1 cellular context compared by ENCODE assay signal in genomic region chr1:234512376-234512965, GRCh38.
TF ChIP-seq lines count a peak whose summit lies in the region.

No MANE protein-coding gene starts in this region.

TF ChIP-seq in K562, 482 proteins besides CTCF, POLR2A, EP300 and RAD21 (continued from another document):
- TF ChIP-seq CLOCK (CRISPR knock-in tag; IDR thresholded peaks at IDR 0.05; ENCODE audit: borderline replicate concordance) (no peak), SMARCA4 (IDR thresholded peaks at IDR 0.05) (peak; percentile 69; the same call in 1 of the 2 replicates), ATF7 (IDR thresholded peaks at IDR 0.05) (peak; percentile 45), IRF2 (CRISPR knock-in tag; IDR thresholded peaks at IDR 0.05) (no peak), BCL6 (CRISPR knock-in tag; IDR thresholded peaks at IDR 0.05) (no peak), ZNF263 (CRISPR knock-in tag; IDR thresholded peaks at IDR 0.05; ENCODE audit: borderline replicate concordance) (no peak), KLF13 (tag; IDR thresholded peaks at IDR 0.05; ENCODE audit: borderline replicate concordance, low read depth) (no peak), MNT (conservative IDR thresholded peaks at IDR 0.05) (peak in 1 of 2 experiments; percentile 32; a peak in 1 of 4 replicates), KDM5B (IDR thresholded peaks at IDR 0.05; ENCODE audit: insufficient replicate concordance, low read depth, low read length) (no peak), FOXJ3 (CRISPR knock-in tag; IDR thresholded peaks at IDR 0.05) (no peak), FOSL1 (tag; conservative IDR thresholded peaks at IDR 0.05) (no peak), MCM5 (IDR thresholded peaks at IDR 0.05; ENCODE audit: low read depth) (no peak), POLR2G (IDR thresholded peaks at IDR 0.05; ENCODE audit: low read depth, low read length) (no peak)
- TF ChIP-seq, protein P1, sequence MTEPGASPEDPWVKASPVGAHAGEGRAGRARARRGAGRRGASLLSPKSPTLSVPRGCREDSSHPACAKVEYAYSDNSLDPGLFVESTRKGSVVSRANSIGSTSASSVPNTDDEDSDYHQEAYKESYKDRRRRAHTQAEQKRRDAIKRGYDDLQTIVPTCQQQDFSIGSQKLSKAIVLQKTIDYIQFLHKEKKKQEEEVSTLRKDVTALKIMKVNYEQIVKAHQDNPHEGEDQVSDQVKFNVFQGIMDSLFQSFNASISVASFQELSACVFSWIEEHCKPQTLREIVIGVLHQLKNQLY (CRISPR knock-in tag; conservative IDR thresholded peaks at IDR 0.05) = no peak
- TF ChIP-seq, protein P2, sequence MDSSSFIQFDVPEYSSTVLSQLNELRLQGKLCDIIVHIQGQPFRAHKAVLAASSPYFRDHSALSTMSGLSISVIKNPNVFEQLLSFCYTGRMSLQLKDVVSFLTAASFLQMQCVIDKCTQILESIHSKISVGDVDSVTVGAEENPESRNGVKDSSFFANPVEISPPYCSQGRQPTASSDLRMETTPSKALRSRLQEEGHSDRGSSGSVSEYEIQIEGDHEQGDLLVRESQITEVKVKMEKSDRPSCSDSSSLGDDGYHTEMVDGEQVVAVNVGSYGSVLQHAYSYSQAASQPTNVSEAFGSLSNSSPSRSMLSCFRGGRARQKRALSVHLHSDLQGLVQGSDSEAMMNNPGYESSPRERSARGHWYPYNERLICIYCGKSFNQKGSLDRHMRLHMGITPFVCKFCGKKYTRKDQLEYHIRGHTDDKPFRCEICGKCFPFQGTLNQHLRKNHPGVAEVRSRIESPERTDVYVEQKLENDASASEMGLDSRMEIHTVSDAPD (CRISPR knock-in tag; IDR thresholded peaks at IDR 0.05) = no peak
- TF ChIP-seq, protein P3, sequence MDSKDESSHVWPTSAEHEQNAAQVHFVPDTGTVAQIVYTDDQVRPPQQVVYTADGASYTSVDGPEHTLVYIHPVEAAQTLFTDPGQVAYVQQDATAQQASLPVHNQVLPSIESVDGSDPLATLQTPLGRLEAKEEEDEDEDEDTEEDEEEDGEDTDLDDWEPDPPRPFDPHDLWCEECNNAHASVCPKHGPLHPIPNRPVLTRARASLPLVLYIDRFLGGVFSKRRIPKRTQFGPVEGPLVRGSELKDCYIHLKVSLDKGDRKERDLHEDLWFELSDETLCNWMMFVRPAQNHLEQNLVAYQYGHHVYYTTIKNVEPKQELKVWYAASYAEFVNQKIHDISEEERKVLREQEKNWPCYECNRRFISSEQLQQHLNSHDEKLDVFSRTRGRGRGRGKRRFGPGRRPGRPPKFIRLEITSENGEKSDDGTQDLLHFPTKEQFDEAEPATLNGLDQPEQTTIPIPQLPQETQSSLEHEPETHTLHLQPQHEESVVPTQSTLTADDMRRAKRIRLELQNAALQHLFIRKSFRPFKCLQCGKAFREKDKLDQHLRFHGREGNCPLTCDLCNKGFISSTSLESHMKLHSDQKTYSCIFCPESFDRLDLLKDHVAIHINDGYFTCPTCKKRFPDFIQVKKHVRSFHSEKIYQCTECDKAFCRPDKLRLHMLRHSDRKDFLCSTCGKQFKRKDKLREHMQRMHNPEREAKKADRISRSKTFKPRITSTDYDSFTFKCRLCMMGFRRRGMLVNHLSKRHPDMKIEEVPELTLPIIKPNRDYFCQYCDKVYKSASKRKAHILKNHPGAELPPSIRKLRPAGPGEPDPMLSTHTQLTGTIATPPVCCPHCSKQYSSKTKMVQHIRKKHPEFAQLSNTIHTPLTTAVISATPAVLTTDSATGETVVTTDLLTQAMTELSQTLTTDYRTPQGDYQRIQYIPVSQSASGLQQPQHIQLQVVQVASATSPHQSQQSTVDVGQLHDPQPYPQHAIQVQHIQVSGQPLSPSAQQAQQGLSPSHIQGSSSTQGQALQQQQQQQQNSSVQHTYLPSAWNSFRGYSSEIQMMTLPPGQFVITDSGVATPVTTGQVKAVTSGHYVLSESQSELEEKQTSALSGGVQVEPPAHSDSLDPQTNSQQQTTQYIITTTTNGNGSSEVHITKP (IDR thresholded peaks at IDR 0.05; ENCODE audit: partially characterized antibody) = peak; percentile 86
- TF ChIP-seq, protein P4, sequence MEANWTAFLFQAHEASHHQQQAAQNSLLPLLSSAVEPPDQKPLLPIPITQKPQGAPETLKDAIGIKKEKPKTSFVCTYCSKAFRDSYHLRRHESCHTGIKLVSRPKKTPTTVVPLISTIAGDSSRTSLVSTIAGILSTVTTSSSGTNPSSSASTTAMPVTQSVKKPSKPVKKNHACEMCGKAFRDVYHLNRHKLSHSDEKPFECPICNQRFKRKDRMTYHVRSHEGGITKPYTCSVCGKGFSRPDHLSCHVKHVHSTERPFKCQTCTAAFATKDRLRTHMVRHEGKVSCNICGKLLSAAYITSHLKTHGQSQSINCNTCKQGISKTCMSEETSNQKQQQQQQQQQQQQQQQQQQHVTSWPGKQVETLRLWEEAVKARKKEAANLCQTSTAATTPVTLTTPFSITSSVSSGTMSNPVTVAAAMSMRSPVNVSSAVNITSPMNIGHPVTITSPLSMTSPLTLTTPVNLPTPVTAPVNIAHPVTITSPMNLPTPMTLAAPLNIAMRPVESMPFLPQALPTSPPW (CRISPR knock-in tag; IDR thresholded peaks at IDR 0.05) = peak; percentile 46; the same call in 1 of the 2 replicates
